Comparison of ENCODE assay signal across 8 cellular contexts in the genomic region with DNA sequence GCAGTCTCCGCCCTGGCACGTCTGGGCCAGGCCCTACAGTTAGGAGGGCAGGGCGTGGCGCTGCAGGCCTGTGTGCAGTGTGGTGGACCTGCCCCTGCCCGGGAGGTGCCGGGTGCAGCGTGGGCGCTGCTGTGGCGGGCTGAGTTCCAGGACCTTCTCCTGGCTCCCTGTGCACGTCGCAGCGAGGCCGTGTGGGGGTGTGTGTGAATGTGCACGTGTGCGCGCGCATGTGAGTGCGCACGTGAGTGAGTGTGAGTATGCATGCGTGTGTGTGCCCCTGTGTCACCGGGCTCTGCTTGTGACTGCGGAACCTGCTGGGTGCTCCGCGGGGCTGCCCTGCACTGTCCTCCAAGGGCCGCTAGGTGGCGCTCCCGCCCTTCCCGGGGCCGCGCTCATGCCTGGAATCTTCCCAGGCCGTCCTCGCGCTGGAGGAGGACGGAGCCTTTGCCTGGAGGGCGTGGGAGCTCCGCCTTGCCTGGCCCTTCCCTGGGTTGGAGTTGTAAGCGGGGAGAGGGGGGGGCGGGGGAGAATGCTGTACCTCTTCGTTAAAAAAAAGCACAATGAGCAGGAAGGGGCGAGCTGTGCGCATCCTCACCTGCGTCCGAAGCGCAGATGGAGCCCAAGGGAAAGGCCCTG.
DNase-seq lines count a peak whose midpoint lies in the region; ATAC-seq, FAIRE-seq and TF ChIP-seq lines count a peak whose summit lies in the region.

No MANE protein-coding gene starts in this region.

- DNase-seq in NCI-H524 (lab: John Stamatoyannopoulos, UW) (peak; percentile 24 to 64), NCI-H524 treated with DMSO at 0.1 percent for 48 hours (lab: John Stamatoyannopoulos, UW) (no peak), NCI-H2081 treated with DMSO at 0.1 percent for 48 hours (lab: John Stamatoyannopoulos, UW) (peak; percentile 12), bronchial epithelial cell (ENCODE audit: low read depth) (peak; percentile 65), kidney epithelial cell (ENCODE audit: low read depth) (no peak)
- DNase-seq in activated CD4-positive, CD25-positive, alpha-beta regulatory T cell (lab: John Stamatoyannopoulos, UW): peak; percentile 17 to 30 (median 24)
- peak; percentile 9 to 37 (median 34) for DNase-seq in stimulated activated CD4-positive, alpha-beta T cell treated with anti-CD3 and anti-CD28 coated beads, Interleukin-1b, Interleukin-23, amount 100 ng/mL, for 24 hours (ENCODE audit: low read depth in 4 of 4, low spot score in 1 of 4)

- FAIRE-seq in bronchial epithelial cell (lab: Jason Lieb, UNC): no peak

- H3K4me3 ChIP-seq in bronchial epithelial cell (ENCODE audit: low read depth, low read length): no peak overlapping the region
- H3K4me3 ChIP-seq in kidney epithelial cell (ENCODE audit: low read depth, low read length): no peak overlapping the region

- H3K27me3 ChIP-seq in bronchial epithelial cell (ENCODE audit: control insufficient read depth, insufficient read depth, low read length) (no peaks in the 10 kb centered on the region), kidney epithelial cell (ENCODE audit: control insufficient read depth, insufficient read depth, low read length) (no peaks in the 10 kb centered on the region)

- H3K36me3 ChIP-seq in bronchial epithelial cell (ENCODE audit: control insufficient read depth, insufficient read depth, low read length) (peaks cover 20% of the 10 kb centered on the region), kidney epithelial cell (ENCODE audit: control insufficient read depth, insufficient read depth, low read length) (no peaks in the 10 kb centered on the region)

- TF ChIP-seq CTCF in bronchial epithelial cell (IDR thresholded peaks at IDR 0.05; ENCODE audit: insufficient read depth, low read length, severe bottlenecking): peak; percentile 100
- TF ChIP-seq CTCF in kidney epithelial cell (IDR thresholded peaks at IDR 0.05; ENCODE audit: insufficient read depth, low read length, poor library complexity, severe bottlenecking): peak; percentile 99

- no peak for ATAC-seq in GM21529 (IDR thresholded peaks at IDR 0.05; ENCODE audit: unreplicated experiment)

Comparison
In these comparisons a context has a peak if more than half of its experiments do, and no peak if none do; other contexts are left out.
1. DNase-seq: peak in NCI-H524 (2 of 2), NCI-H2081 treated with DMSO at 0.1 percent for 48 hours (single experiment), activated CD4-positive, CD25-positive, alpha-beta regulatory T cell (4 of 4), bronchial epithelial cell (single experiment) and stimulated activated CD4-positive, alpha-beta T cell treated with anti-CD3 and anti-CD28 coated beads, Interleukin-1b, Interleukin-23, amount 100 ng/mL, for 24 hours (4 of 4); none in NCI-H524 treated with DMSO at 0.1 percent for 48 hours (single experiment) and kidney epithelial cell (single experiment).